In genomic region chr19:3608079-3608641, GRCh38 we compare ENCODE assay signal across 9 cellular contexts. TPM values are rescaled to one million over a fixed set of nuclear protein-coding genes. Genes with fewer than 3 reads are reported as not detected.
A peak's percentile ranks its signal among the peaks of the same experiment; 100 is the strongest.
DNase-seq lines count a peak whose midpoint lies in the region; TF ChIP-seq lines count a peak whose summit lies in the region.
"Had no signal": no experiment of that assay in that cellular context is flagged by ENCODE, and none has a peak within 500 bp of the region (broad histone marks: within the 10 kb centered on the region; RNA-seq: fewer than 3 reads in every experiment).

No MANE protein-coding gene starts in this region.

- peak overlapping the region; percentile 63 for H3K4me3 Mint-ChIP-seq in activated naive CD8-positive, alpha-beta T cell
- no peak overlapping the region for H3K4me3 Mint-ChIP-seq in activated naive CD8-positive, alpha-beta T cell treated with anti-CD3 and anti-CD28 coated beads for 36 hours

- no peaks in the 10 kb centered on the region for H3K27me3 Mint-ChIP-seq in activated naive CD8-positive, alpha-beta T cell
- H3K27me3 Mint-ChIP-seq in activated naive CD8-positive, alpha-beta T cell treated with anti-CD3 and anti-CD28 coated beads for 36 hours, result no peaks in the 10 kb centered on the region

- H3K27me3 ChIP-seq in esophagus muscularis mucosa, result no peaks in the 10 kb centered on the region
- H3K27me3 ChIP-seq in tibial artery, result no peaks in the 10 kb centered on the region

- H3K36me3 ChIP-seq in esophagus muscularis mucosa (peaks cover 5 to 25% (median 25%) of the 10 kb centered on the region in 4 donors), tibial artery (peaks cover 9 to 26% (median 22%) of the 10 kb centered on the region in 3 donors)

- in situ Hi-C loops in GM13976 (cut with MboI; ENCODE audit: low sequenced_read_pairs, unreplicated experiment), result no loop called here

- 82% methylated on average over 2 of the region's 3 CpGs for WGBS in esophagus muscularis mucosa

- no peak for TF ChIP-seq EP300 in esophagus muscularis mucosa (IDR thresholded peaks at IDR 0.05)

- H3K4me3 ChIP-seq in esophagus muscularis mucosa (no peak overlapping the region), tibial artery (peak overlapping the region; percentile 84 to 88)

- no peak for TF ChIP-seq POLR2A in esophagus muscularis mucosa (IDR thresholded peaks at IDR 0.05; ENCODE audit: low read depth)

- peak overlapping the region; percentile 77 to 87 (median 86) for H3K27ac ChIP-seq in esophagus muscularis mucosa (replicated peaks in 1 of 4)
- peak overlapping the region; percentile 96 to 97 for H3K27ac ChIP-seq in tibial artery

- intact Hi-C loops in esophagus muscularis mucosa (cut with DNase I), result no loop called here
- intact Hi-C loops in tibial artery (cut with DNase I; ENCODE audit: low total_unique reads), result loop anchor here (10.0 kb wide), 1 partner anchor 143 kb away; no protein-coding TSS in a partner anchor

- H3K9me3 Mint-ChIP-seq in activated naive CD8-positive, alpha-beta T cell (ENCODE audit: low read depth), result no peaks in the 10 kb centered on the region
- no peaks in the 10 kb centered on the region for H3K9me3 Mint-ChIP-seq in activated naive CD8-positive, alpha-beta T cell treated with anti-CD3 and anti-CD28 coated beads for 36 hours

- TF ChIP-seq CTCF in esophagus muscularis mucosa (IDR thresholded peaks at IDR 0.05), result no peak
- no peak for TF ChIP-seq CTCF in tibial artery (IDR thresholded peaks at IDR 0.05)
- no peak for TF ChIP-seq CTCF in GM13976 (IDR thresholded peaks at IDR 0.05; ENCODE audit: borderline replicate concordance, control extremely low read depth, extremely low read depth, insufficient read depth, missing control alignments)

- H3K27ac Mint-ChIP-seq in activated naive CD8-positive, alpha-beta T cell, result no peak overlapping the region
- H3K27ac Mint-ChIP-seq in activated naive CD8-positive, alpha-beta T cell treated with anti-CD3 and anti-CD28 coated beads for 36 hours, result no peak overlapping the region

- no peaks in the 10 kb centered on the region for H3K36me3 Mint-ChIP-seq in activated naive CD8-positive, alpha-beta T cell
- H3K36me3 Mint-ChIP-seq in activated naive CD8-positive, alpha-beta T cell treated with anti-CD3 and anti-CD28 coated beads for 36 hours, result peaks cover 4% of the 10 kb centered on the region

- DNase-seq in activated naive CD8-positive, alpha-beta T cell treated with anti-CD3 and anti-CD28 coated beads for 36 hours, result no peak
- DNase-seq in esophagus muscularis mucosa (ENCODE audit: extremely low spot score) (no peak), tibial artery (no peak), GM13976 (ENCODE audit: low spot score) (no peak), RPMI8226 (no peak)
- DNase-seq: activated gamma-delta T cell treated with Interleukin-2 at 50 U/mL for 16 hours, NCI-H1105 treated with DMSO at 0.1 percent for 48 hours, SIG-M5 had no signal

- peaks cover 10% of the 10 kb centered on the region for H3K4me1 Mint-ChIP-seq in activated naive CD8-positive, alpha-beta T cell (ENCODE audit: low read depth)
- H3K4me1 Mint-ChIP-seq in activated naive CD8-positive, alpha-beta T cell treated with anti-CD3 and anti-CD28 coated beads for 36 hours, result peaks cover 7% of the 10 kb centered on the region

- H3K9me3 ChIP-seq in esophagus muscularis mucosa (no peaks in the 10 kb centered on the region), tibial artery (no peaks in the 10 kb centered on the region)

- H3K4me1 ChIP-seq in esophagus muscularis mucosa (peaks cover 56 to 87% (median 83%) of the 10 kb centered on the region in 4 donors), tibial artery (peaks cover 0 to 69% (median 56%) of the 10 kb centered on the region in 4 donors)

RNA-seq across cellular contexts. Expression of gene TBXA2R, which starts 1.5 kb away (rescaled TPM):
- total RNA-seq in activated naive CD8-positive, alpha-beta T cell treated with anti-CD3 and anti-CD28 coated beads for 36 hours, result 1 to 10 TPM; 2.8 to 3.1 TPM
- total RNA-seq in esophagus muscularis mucosa, result 10 to 100 TPM in 1 of 4 donors, 1 to 10 TPM in 3; 4.8 to 17.2 (median 7.7) TPM

RNA-seq across cellular contexts. Expression of gene CACTIN, which starts 18.4 kb away (rescaled TPM):
- total RNA-seq in activated naive CD8-positive, alpha-beta T cell treated with anti-CD3 and anti-CD28 coated beads for 36 hours, result 10 to 100 TPM; 33.0 to 34.4 TPM
- 10 to 100 TPM; 28.7 to 45.0 (median 34.2) TPM for total RNA-seq in esophagus muscularis mucosa

RNA-seq across cellular contexts. Expression of gene GIPC3, which starts 22.9 kb away (rescaled TPM):
- total RNA-seq in activated naive CD8-positive, alpha-beta T cell treated with anti-CD3 and anti-CD28 coated beads for 36 hours, result under 1 TPM; 0.32 to 0.43 TPM
- total RNA-seq in esophagus muscularis mucosa, result 10 to 100 TPM in 1 of 4 donors, 1 to 10 TPM in 3; 4.1 to 17.5 (median 4.9) TPM

RNA-seq across cellular contexts. Expression of gene HMG20B, which starts 35.4 kb away (rescaled TPM):
- 10 to 100 TPM; 37.1 to 41.6 TPM for total RNA-seq in activated naive CD8-positive, alpha-beta T cell treated with anti-CD3 and anti-CD28 coated beads for 36 hours
- total RNA-seq in esophagus muscularis mucosa, result 100 to 1,000 TPM; 136 to 202 (median 161) TPM

RNA-seq across cellular contexts. Expression of gene MFSD12, which starts 50.8 kb away (rescaled TPM):
- 10 to 100 TPM; 73.2 to 76.1 TPM for total RNA-seq in activated naive CD8-positive, alpha-beta T cell treated with anti-CD3 and anti-CD28 coated beads for 36 hours
- total RNA-seq in esophagus muscularis mucosa, result 10 to 100 TPM; 28.2 to 87.0 (median 62.4) TPM

Comparison
In these comparisons a context has a peak if more than half of its experiments do, and no peak if none do; other contexts are left out.
1. H3K4me3 ChIP-seq: peak in tibial artery (2 of 2); none in esophagus muscularis mucosa (0 of 4).